8 cellular contexts compared by ENCODE assay signal in the genomic region with DNA sequence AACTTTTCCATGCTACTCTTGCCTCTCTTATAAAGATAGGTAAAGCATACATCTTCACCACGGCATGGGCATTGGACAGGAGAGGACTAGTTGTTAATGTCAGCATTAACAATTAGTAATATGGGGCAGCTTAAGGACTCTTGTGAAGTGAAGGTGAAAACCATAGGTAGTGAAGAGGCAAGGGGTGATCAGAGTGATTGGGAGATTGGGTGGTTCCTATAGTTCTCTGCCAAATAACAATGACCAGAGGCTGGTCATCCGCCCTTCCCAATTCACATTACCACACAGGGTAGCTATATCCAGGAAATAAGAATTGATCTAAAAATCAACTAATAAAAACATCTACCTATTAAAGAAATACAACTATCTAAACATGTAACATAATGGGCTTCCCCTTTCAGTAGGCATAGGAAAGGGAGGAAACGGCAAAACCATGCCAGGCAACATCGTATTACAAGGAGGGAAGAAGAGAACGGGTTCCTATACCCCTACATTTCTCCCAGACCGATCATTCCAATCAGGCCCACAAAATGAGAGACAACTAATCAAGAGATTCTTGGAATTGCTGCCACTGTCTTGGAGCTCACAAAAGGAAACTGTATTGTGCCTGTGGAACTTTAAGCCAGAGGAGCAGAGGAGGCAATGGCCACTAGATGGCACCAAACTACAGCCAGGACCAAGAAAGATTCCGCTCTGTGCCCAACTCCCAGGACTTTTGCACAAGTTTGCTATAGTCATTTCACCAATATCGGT.
DNase-seq lines count a peak whose midpoint lies in the region; ATAC-seq and TF ChIP-seq lines count a peak whose summit lies in the region.

No MANE protein-coding gene starts in this region.

- DNase-seq in AG08395 (ENCODE audit: low spot score) (peak; percentile 78), NCI-H2227 treated with DMSO at 0.1 percent for 48 hours (lab: John Stamatoyannopoulos, UW) (peak; percentile 63), chondrocyte (ENCODE audit: low spot score) (no peak), left lung (peak in 1 of 2 donors; percentile 73)
- DNase-seq in activated CD4-positive, CD25-positive, alpha-beta regulatory T cell treated with anti-CD3 and anti-CD28 coated beads, Interleukin-2, amount 50 U/mL, for 72 hours: peak; percentile 57
- DNase-seq in stimulated activated CD4-positive, alpha-beta T cell treated with anti-CD3 and anti-CD28 coated beads, Interleukin-4, amount 100 ng/mL, for 48 hours (ENCODE audit: low read depth in 2 of 2): peak; percentile 45 to 56

- H3K4me1 ChIP-seq in left lung: peaks cover 0 to 17% of the 10 kb centered on the region in 2 donors

- no peaks in the 10 kb centered on the region for H3K27me3 ChIP-seq in left lung

- H3K4me1 Mint-ChIP-seq in chondrocyte (ENCODE audit: low read depth): peaks cover 20% of the 10 kb centered on the region

- no peaks in the 10 kb centered on the region for H3K36me3 ChIP-seq in left lung

- H3K9me3 Mint-ChIP-seq in chondrocyte (ENCODE audit: low read depth): no peaks in the 10 kb centered on the region

- H3K36me3 Mint-ChIP-seq in chondrocyte (ENCODE audit: low read depth): no peaks in the 10 kb centered on the region

- H3K27me3 Mint-ChIP-seq in chondrocyte (ENCODE audit: low read depth): no peaks in the 10 kb centered on the region

- intact Hi-C loops in left lung (cut with DNase I): loop anchor here in 1 of 2 donors (10.0 kb wide), 1 partner anchor 75 kb away; no protein-coding TSS in a partner anchor

- no peaks in the 10 kb centered on the region for H3K9me3 ChIP-seq in left lung

- H3K4me3 ChIP-seq in left lung: peak overlapping the region in 1 of 2 donors; percentile 5

- TF ChIP-seq CTCF in chondrocyte (IDR thresholded peaks at IDR 0.05) (peak; percentile 98), left lung (IDR thresholded peaks at IDR 0.05) (peak; percentile 90 to 91)

- no peak overlapping the region for H3K27ac Mint-ChIP-seq in chondrocyte (ENCODE audit: unreplicated experiment)

- no peak overlapping the region for H3K27ac ChIP-seq in left lung

- ATAC-seq in GM18520 (IDR thresholded peaks at IDR 0.05; ENCODE audit: unreplicated experiment) (peak; percentile 76), HG03060 (IDR thresholded peaks at IDR 0.05; ENCODE audit: low read depth, unreplicated experiment) (peak; percentile 80), left lung (peak; percentile 97)

- H3K4me3 Mint-ChIP-seq in chondrocyte (ENCODE audit: unreplicated experiment): no peak overlapping the region
